17 cellular contexts compared by ENCODE assay signal in genomic region chr2:234773129-234773528, GRCh38.
DNase-seq lines count a peak whose midpoint lies in the region; ATAC-seq, FAIRE-seq and TF ChIP-seq lines count a peak whose summit lies in the region.
"Had no signal": no experiment of that assay in that cellular context is flagged by ENCODE, and none has a peak within 500 bp of the region (broad histone marks: within the 10 kb centered on the region; RNA-seq: fewer than 3 reads in every experiment).

No MANE protein-coding gene starts in this region.

- H3K4ac ChIP-seq in mesenchymal stem cell (ENCODE audit: low read depth in 1 of 2, low read length in 2 of 2) = peak overlapping the region in 1 of 2 experiments; percentile 57

- peak overlapping the region; percentile 54 for H2BK120ac ChIP-seq in mesenchymal stem cell (ENCODE audit: low read depth, low read length)

- POLR2A ChIA-PET in A549 (lab: Yijun Ruan, JAX) = no interaction called here

- H3K27ac ChIP-seq in A549 = 0 out of 6 replicates have a peak overlapping the region, but pooled peaks of 1 of the 2 experiments have one; percentile 69
- H3K27ac ChIP-seq in mesenchymal stem cell (ENCODE audit: low read length, poor library complexity, severe bottlenecking) = no peak overlapping the region
- H3K27ac ChIP-seq in neural progenitor cell = no peak overlapping the region
- H3K27ac ChIP-seq: BLaER1 treated with 17β-estradiol and CSF1 and Interleukin-3, amounts not matched to agents 10 nM and 100 nM had no signal

- no peak overlapping the region for H3K4me2 ChIP-seq in A549
- no peak overlapping the region for H3K4me2 ChIP-seq in mesenchymal stem cell (ENCODE audit: low read length, poor library complexity, severe bottlenecking)
- no peak overlapping the region for H3K4me2 ChIP-seq in neural progenitor cell
- H3K4me2 ChIP-seq: BLaER1 treated with 17β-estradiol and CSF1 and Interleukin-3, amounts not matched to agents 10 nM and 100 nM; GM23338 had no signal

- H3K27ac Mint-ChIP-seq in neural progenitor cell = peak overlapping the region; percentile 91
- H3K27ac Mint-ChIP-seq: B cell; CD8-positive, alpha-beta T cell; GM23338 had no signal

- TF ChIP-seq CTCF in A549 (IDR thresholded peaks at IDR 0.05) (no peak), neural progenitor cell (IDR thresholded peaks at IDR 0.05) (no peak)

- no peaks in the 10 kb centered on the region for H3K79me2 ChIP-seq in neural progenitor cell (ENCODE audit: low read depth)

- H3K27me3 Mint-ChIP-seq in neural progenitor cell (ENCODE audit: insufficient read depth, low read depth) = peaks cover 4% of the 10 kb centered on the region

- H3K4me1 Mint-ChIP-seq in neural progenitor cell = peaks cover 54% of the 10 kb centered on the region
- H3K4me1 Mint-ChIP-seq: B cell had no signal

- CTCF ChIA-PET in A549 (lab: Yijun Ruan, JAX) = interaction anchor here (1.7 kb wide), 1 partner anchor 228 kb away, joined by 4 read pairs; no protein-coding TSS in a partner anchor

- no peak overlapping the region for H3K14ac ChIP-seq in mesenchymal stem cell (ENCODE audit: low read length in 2 of 2)

- no peaks in the 10 kb centered on the region for H3K79me1 ChIP-seq in mesenchymal stem cell (replicated peaks; ENCODE audit: low read length, poor library complexity, severe bottlenecking)

- no peak overlapping the region for H4K91ac ChIP-seq in mesenchymal stem cell (ENCODE audit: low read length)

- no peak for TF ChIP-seq POLR2A in A549 (IDR thresholded peaks at IDR 0.05; ENCODE audit: low read length)

- H3K36me3 ChIP-seq in mesenchymal stem cell (ENCODE audit: control insufficient read depth in 1 of 2, insufficient read depth in 2 of 2, low read depth in 1 of 2, low read length in 2 of 2) = peaks cover 0 to 2% of the 10 kb centered on the region in 2 experiments
- no peaks in the 10 kb centered on the region for H3K36me3 ChIP-seq in neural progenitor cell
- H3K36me3 ChIP-seq: BLaER1 treated with 17β-estradiol and CSF1 and Interleukin-3, amounts not matched to agents 10 nM and 100 nM had no signal

- H2BK15ac ChIP-seq in mesenchymal stem cell (ENCODE audit: low read depth, poor library complexity, severe bottlenecking) = no peak overlapping the region

- 77% methylated on average over 5 of the region's 5 CpGs for WGBS in A549 (ENCODE audit: missing lambda C conversion rate)
- WGBS in mesenchymal stem cell = 92% methylated on average over 4 of the region's 5 CpGs

- peaks cover 15% of the 10 kb centered on the region for H3K9me3 Mint-ChIP-seq in neural progenitor cell
- H3K9me3 Mint-ChIP-seq: CD8-positive, alpha-beta T cell had no signal

- no peak overlapping the region for H3K4me3 Mint-ChIP-seq in neural progenitor cell
- H3K4me3 Mint-ChIP-seq: B cell; CD8-positive, alpha-beta T cell; GM23338 had no signal

- no peak overlapping the region for H3K18ac ChIP-seq in mesenchymal stem cell (ENCODE audit: low read depth in 1 of 2, low read length in 2 of 2)

- no peak overlapping the region for H3K4me3 ChIP-seq in A549
- no peak overlapping the region for H3K4me3 ChIP-seq in mesenchymal stem cell (ENCODE audit: insufficient read depth in 1 of 2, low read depth in 1 of 2, low read length in 2 of 2)
- H3K4me3 ChIP-seq in neural progenitor cell = no peak overlapping the region
- H3K4me3 ChIP-seq: BLaER1 treated with 17β-estradiol and CSF1 and Interleukin-3, amounts not matched to agents 10 nM and 100 nM; GM23338 had no signal

- no peak overlapping the region for H2AK5ac ChIP-seq in mesenchymal stem cell (ENCODE audit: low read length, severe bottlenecking)

- ATAC-seq in A549 (no peak), HG03135 (IDR thresholded peaks at IDR 0.05; ENCODE audit: unreplicated experiment) (no peak)
- ATAC-seq: CD8-positive, alpha-beta T cell had no signal

- no peak for TF ChIP-seq RAD21 in A549 (conservative IDR thresholded peaks at IDR 0.05 in 1 of 2, IDR thresholded peaks at IDR 0.05 in 1 of 2)

- H3F3A ChIP-seq in neural progenitor cell (ENCODE audit: low read depth) = peaks cover 11% of the 10 kb centered on the region

- peaks cover 4% of the 10 kb centered on the region for H3K36me3 Mint-ChIP-seq in neural progenitor cell
- H3K36me3 Mint-ChIP-seq: CD8-positive, alpha-beta T cell had no signal

- H3K27me3 ChIP-seq in mesenchymal stem cell (ENCODE audit: control insufficient read depth in 1 of 2, insufficient read depth in 1 of 2, low read length in 2 of 2) (no peaks in the 10 kb centered on the region), neural progenitor cell (no peaks in the 10 kb centered on the region)
- H3K27me3 ChIP-seq: BLaER1 treated with 17β-estradiol and CSF1 and Interleukin-3, amounts not matched to agents 10 nM and 100 nM had no signal

- no peaks in the 10 kb centered on the region for H4K20me1 ChIP-seq in neural progenitor cell (ENCODE audit: low read depth)
- H4K20me1 ChIP-seq: BLaER1 treated with 17β-estradiol and CSF1 and Interleukin-3, amounts not matched to agents 10 nM and 100 nM had no signal

- H4K8ac ChIP-seq in mesenchymal stem cell (ENCODE audit: low read length) = no peak overlapping the region

- DNase-seq in A549 (ENCODE audit: low read depth in 1 of 2, low spot score in 1 of 2) = no peak
- peak; percentile 20 for DNase-seq in SK-N-DZ (ENCODE audit: low spot score)
- no peak for DNase-seq in mesenchymal stem cell
- DNase-seq in neural progenitor cell (ENCODE audit: low spot score) = no peak
- no peak for DNase-seq in cerebellum (ENCODE audit: low spot score)
- DNase-seq in NCI-H146 treated with DMSO at 0.1 percent for 48 hours (lab: John Stamatoyannopoulos, UW; ENCODE audit: unreplicated experiment) = no peak
- DNase-seq: 8988T; Calu3; CD8-positive, alpha-beta T cell; DMS79 treated with DMSO at 0.1 percent for 48 hours; GF-D8; H7 had no signal

- no peak overlapping the region for H3K23ac ChIP-seq in mesenchymal stem cell (ENCODE audit: low read length in 2 of 2)

- peak overlapping the region; percentile 32 to 65 for H2BK12ac ChIP-seq in mesenchymal stem cell (ENCODE audit: low read length in 2 of 2)

- no peak for TF ChIP-seq EP300 in A549 (IDR thresholded peaks at IDR 0.05)

- H3K9me3 ChIP-seq in A549 (no peaks in the 10 kb centered on the region), mesenchymal stem cell (ENCODE audit: control insufficient read depth, low read length) (no peaks in the 10 kb centered on the region), neural progenitor cell (ENCODE audit: low read depth) (no peaks in the 10 kb centered on the region)
- H3K9me3 ChIP-seq: BLaER1 treated with 17β-estradiol and CSF1 and Interleukin-3, amounts not matched to agents 10 nM and 100 nM had no signal

- H3K4me1 ChIP-seq in A549 = peaks cover 17% of the 10 kb centered on the region
- H3K4me1 ChIP-seq in mesenchymal stem cell (ENCODE audit: control insufficient read depth, insufficient read depth, low read depth, low read length) = peaks cover 21% of the 10 kb centered on the region
- H3K4me1 ChIP-seq in neural progenitor cell = peaks cover 21% of the 10 kb centered on the region
- H3K4me1 ChIP-seq: BLaER1 treated with 17β-estradiol and CSF1 and Interleukin-3, amounts not matched to agents 10 nM and 100 nM had no signal

- H3K9ac ChIP-seq in mesenchymal stem cell (ENCODE audit: low read length) = no peak overlapping the region
- H3K9ac ChIP-seq in neural progenitor cell = no peak overlapping the region
- H3K9ac ChIP-seq: BLaER1 treated with 17β-estradiol and CSF1 and Interleukin-3, amounts not matched to agents 10 nM and 100 nM had no signal

- no peak for FAIRE-seq in A549 (lab: Jason Lieb, UNC)
- FAIRE-seq: HTR-8/SVneo had no signal

- no peak overlapping the region for H2BK5ac ChIP-seq in mesenchymal stem cell (ENCODE audit: low read depth, low read length, poor library complexity, severe bottlenecking)

- no peak overlapping the region for H2AFZ ChIP-seq in mesenchymal stem cell (ENCODE audit: low read depth, low read length)
- H2AFZ ChIP-seq in neural progenitor cell (replicated peaks) = no peak overlapping the region
- H2AFZ ChIP-seq: GM23338 had no signal

TF ChIP-seq in A549, 52 proteins besides CTCF, POLR2A, EP300 and RAD21:
- TF ChIP-seq KDM5A (IDR thresholded peaks at IDR 0.05) (no peak), TFCP2L1 (CRISPR knock-in tag; IDR thresholded peaks at IDR 0.05) (no peak), NFE2L2 (conservative IDR thresholded peaks at IDR 0.05; ENCODE audit: low read length) (peak; percentile 60)
